Comparison of ENCODE assay signal across 14 cellular contexts in the genomic region with DNA sequence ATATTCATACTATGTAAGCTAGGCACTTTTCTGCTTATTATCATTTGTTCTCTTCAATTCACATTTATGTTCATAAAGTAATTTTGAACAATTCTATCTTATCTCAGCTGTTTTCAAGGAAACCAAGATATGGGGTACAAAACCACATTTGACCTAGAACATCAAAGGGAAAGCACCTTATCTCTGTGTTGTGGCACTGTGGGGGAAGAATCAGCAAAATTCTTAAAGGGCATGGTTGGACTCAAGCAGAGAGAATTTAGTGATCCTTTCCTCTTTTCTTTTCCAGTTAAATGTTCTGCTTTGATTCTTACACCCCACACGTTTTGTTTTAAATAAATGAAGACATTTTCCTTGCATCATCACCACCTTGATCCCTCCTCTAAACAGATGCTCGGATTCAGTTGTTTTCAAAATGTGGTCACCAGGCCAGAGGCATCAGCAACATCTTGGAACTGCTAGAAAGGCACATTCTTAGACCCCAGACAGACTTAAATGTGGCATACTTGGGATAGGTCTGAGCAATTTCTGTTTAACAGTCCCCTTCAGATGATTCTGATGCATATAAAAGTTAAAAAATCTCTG.
"Had no signal": no experiment of that assay in that cellular context is flagged by ENCODE, and none has a peak within 500 bp of the region (broad histone marks: within the 10 kb centered on the region; RNA-seq: fewer than 3 reads in every experiment).

No MANE protein-coding gene starts in this region.

- H3K27me3 ChIP-seq: ascending aorta, gastroesophageal sphincter, ovary, sigmoid colon, transverse colon, vagina had no signal

- H3K4me1 ChIP-seq: ascending aorta, gastroesophageal sphincter, sigmoid colon, spleen, transverse colon, vagina had no signal

- H3K27ac ChIP-seq: ascending aorta, gastroesophageal sphincter, ovary, sigmoid colon, spleen, transverse colon, vagina had no signal

- H3K27me3 Mint-ChIP-seq: dendritic cell treated with granulocyte-macrophage colony-stimulating factor and Interleukin-4, amounts not matched to agents 40 ng/mL and 50 ng/mL, for 4 days had no signal

- H3K9me3 ChIP-seq: ascending aorta, gastroesophageal sphincter, ovary, sigmoid colon, transverse colon, vagina had no signal

- H3K27ac Mint-ChIP-seq: dendritic cell treated with granulocyte-macrophage colony-stimulating factor and Interleukin-4, amounts not matched to agents 40 ng/mL and 50 ng/mL, for 4 days; endodermal cell had no signal

- H3K9me3 Mint-ChIP-seq: neural crest cell had no signal

- H3K4me3 ChIP-seq: ascending aorta, gastroesophageal sphincter, ovary, sigmoid colon, spleen, transverse colon, vagina had no signal

- DNase-seq: activated CD4-positive, CD25-positive, alpha-beta regulatory T cell; activated naive CD4-positive, alpha-beta T cell; endodermal cell; islet precursor cell; ovary; sigmoid colon; spleen; stimulated activated CD4-positive, alpha-beta T cell treated with anti-CD3 and anti-CD28 coated beads, Interleukin-1b, Interleukin-23, amount 100 ng/mL, for 48 hours; transverse colon had no signal

- H3K4me1 Mint-ChIP-seq: endodermal cell, neural crest cell had no signal

- ATAC-seq: gastroesophageal sphincter had no signal

- H3K4me3 Mint-ChIP-seq: dendritic cell treated with granulocyte-macrophage colony-stimulating factor and Interleukin-4, amounts not matched to agents 40 ng/mL and 50 ng/mL, for 4 days; endodermal cell; neural crest cell had no signal

- H3K36me3 ChIP-seq: ascending aorta, gastroesophageal sphincter, ovary, sigmoid colon, spleen, transverse colon, vagina had no signal
